Comparison of ENCODE assay signal across 1 cellular context in genomic region chr19:33311326-33311682, GRCh38.
TF ChIP-seq lines count a peak whose summit lies in the region.

No MANE protein-coding gene starts in this region.

TF ChIP-seq in HepG2, 621 proteins besides CTCF, POLR2A, EP300 and RAD21 (continued from another document):
- TF ChIP-seq, protein P1, sequence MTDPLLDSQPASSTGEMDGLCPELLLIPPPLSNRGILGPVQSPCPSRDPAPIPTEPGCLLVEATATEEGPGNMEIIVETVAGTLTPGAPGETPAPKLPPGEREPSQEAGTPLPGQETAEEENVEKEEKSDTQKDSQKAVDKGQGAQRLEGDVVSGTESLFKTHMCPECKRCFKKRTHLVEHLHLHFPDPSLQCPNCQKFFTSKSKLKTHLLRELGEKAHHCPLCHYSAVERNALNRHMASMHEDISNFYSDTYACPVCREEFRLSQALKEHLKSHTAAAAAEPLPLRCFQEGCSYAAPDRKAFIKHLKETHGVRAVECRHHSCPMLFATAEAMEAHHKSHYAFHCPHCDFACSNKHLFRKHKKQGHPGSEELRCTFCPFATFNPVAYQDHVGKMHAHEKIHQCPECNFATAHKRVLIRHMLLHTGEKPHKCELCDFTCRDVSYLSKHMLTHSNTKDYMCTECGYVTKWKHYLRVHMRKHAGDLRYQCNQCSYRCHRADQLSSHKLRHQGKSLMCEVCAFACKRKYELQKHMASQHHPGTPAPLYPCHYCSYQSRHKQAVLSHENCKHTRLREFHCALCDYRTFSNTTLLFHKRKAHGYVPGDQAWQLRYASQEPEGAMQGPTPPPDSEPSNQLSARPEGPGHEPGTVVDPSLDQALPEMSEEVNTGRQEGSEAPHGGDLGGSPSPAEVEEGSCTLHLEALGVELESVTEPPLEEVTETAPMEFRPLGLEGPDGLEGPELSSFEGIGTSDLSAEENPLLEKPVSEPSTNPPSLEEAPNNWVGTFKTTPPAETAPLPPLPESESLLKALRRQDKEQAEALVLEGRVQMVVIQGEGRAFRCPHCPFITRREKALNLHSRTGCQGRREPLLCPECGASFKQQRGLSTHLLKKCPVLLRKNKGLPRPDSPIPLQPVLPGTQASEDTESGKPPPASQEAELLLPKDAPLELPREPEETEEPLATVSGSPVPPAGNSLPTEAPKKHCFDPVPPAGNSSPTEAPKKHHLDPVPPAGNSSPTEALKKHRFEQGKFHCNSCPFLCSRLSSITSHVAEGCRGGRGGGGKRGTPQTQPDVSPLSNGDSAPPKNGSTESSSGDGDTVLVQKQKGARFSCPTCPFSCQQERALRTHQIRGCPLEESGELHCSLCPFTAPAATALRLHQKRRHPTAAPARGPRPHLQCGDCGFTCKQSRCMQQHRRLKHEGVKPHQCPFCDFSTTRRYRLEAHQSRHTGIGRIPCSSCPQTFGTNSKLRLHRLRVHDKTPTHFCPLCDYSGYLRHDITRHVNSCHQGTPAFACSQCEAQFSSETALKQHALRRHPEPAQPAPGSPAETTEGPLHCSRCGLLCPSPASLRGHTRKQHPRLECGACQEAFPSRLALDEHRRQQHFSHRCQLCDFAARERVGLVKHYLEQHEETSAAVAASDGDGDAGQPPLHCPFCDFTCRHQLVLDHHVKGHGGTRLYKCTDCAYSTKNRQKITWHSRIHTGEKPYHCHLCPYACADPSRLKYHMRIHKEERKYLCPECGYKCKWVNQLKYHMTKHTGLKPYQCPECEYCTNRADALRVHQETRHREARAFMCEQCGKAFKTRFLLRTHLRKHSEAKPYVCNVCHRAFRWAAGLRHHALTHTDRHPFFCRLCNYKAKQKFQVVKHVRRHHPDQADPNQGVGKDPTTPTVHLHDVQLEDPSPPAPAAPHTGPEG (CRISPR knock-in tag; IDR thresholded peaks at IDR 0.05): no peak
